7 cellular contexts compared by ENCODE assay signal in genomic region chr21:35840197-35840799, GRCh38.
A peak's percentile ranks its signal among the peaks of the same experiment; 100 is the strongest.
DNase-seq lines count a peak whose midpoint lies in the region; ATAC-seq and TF ChIP-seq lines count a peak whose summit lies in the region.

No MANE protein-coding gene starts in this region.

- no peak overlapping the region for H3K4me2 ChIP-seq in MM.1S (ENCODE audit: low read depth, low read length)

- H3K4me3 ChIP-seq in MM.1S (ENCODE audit: low read length): no peak overlapping the region

- H3F3A ChIP-seq in MM.1S (ENCODE audit: insufficient read depth, low read length): no peaks in the 10 kb centered on the region

- H3K27me3 ChIP-seq in MM.1S (replicated peaks; ENCODE audit: insufficient read depth, low read length): no peaks in the 10 kb centered on the region

- no peaks in the 10 kb centered on the region for H4K20me1 ChIP-seq in MM.1S (ENCODE audit: insufficient read depth, low read length)

- H3K36me3 ChIP-seq in MM.1S (replicated peaks; ENCODE audit: insufficient read depth, low read length): no peaks in the 10 kb centered on the region

- H3K9me2 ChIP-seq in MM.1S (replicated peaks; ENCODE audit: insufficient read depth, low read length): no peaks in the 10 kb centered on the region

- no peak overlapping the region for H3K9ac ChIP-seq in MM.1S (ENCODE audit: low read length)

- peak; percentile 99 for TF ChIP-seq CTCF in MM.1S (IDR thresholded peaks at IDR 0.05; ENCODE audit: low read length)

- H3K27ac ChIP-seq in MM.1S (ENCODE audit: low read length): no peak overlapping the region

- no peaks in the 10 kb centered on the region for H3K79me2 ChIP-seq in MM.1S (ENCODE audit: low read length)

- no peaks in the 10 kb centered on the region; the same call in 1 of the 2 replicates for H3K4me1 ChIP-seq in MM.1S (ENCODE audit: low read length)

- no peak for ATAC-seq in GM18858 (IDR thresholded peaks at IDR 0.05; ENCODE audit: unreplicated experiment)

- no peaks in the 10 kb centered on the region for H3K9me3 ChIP-seq in MM.1S (replicated peaks; ENCODE audit: insufficient read depth, low read length)

- peak; percentile 36 for DNase-seq in GDM1 (lab: John Stamatoyannopoulos, UW)
- peak; percentile 92 for DNase-seq in MM.1S
- peak; percentile 83 for DNase-seq in SIG-M5 treated with dmso at 0.1 percent for 504 hours (lab: John Stamatoyannopoulos, UW; ENCODE audit: unreplicated experiment)
- peak; percentile 88 for DNase-seq in astrocyte of the hippocampus (ENCODE audit: low read depth, low spot score)
- peak; percentile 35 for DNase-seq in iPS-NIHi11 (ENCODE audit: low spot score)
- DNase-seq in stimulated activated CD4-positive, alpha-beta T cell treated with anti-CD3 and anti-CD28 coated beads, Interleukin-1b, Interleukin-23, amount 100 ng/mL, for 48 hours: peak; percentile 36

- H2AFZ ChIP-seq in MM.1S (ENCODE audit: low read length): no peak overlapping the region

Comparison
In these comparisons a context has a peak if more than half of its experiments do, and no peak if none do; other contexts are left out.
1. DNase-seq: peak in every context shown above with its lines; median percentile 92 in MM.1S; 88 in astrocyte of the hippocampus; 83 in SIG-M5 treated with dmso at 0.1 percent for 504 hours; 36 in GDM1; 36 in stimulated activated CD4-positive, alpha-beta T cell treated with anti-CD3 and anti-CD28 coated beads, Interleukin-1b, Interleukin-23, amount 100 ng/mL, for 48 hours; 35 in iPS-NIHi11.